In genomic region chr1:223714849-223715709, GRCh38 we compare ENCODE assay signal across 8 cellular contexts. TPM values are rescaled to one million over a fixed set of nuclear protein-coding genes. Genes with fewer than 3 reads are reported as not detected.
DNase-seq lines count a peak whose midpoint lies in the region; ATAC-seq lines count a peak whose summit lies in the region.

No MANE protein-coding gene starts in this region.

- peak overlapping the region; percentile 99 for H3K9ac ChIP-seq in skeletal muscle satellite cell (ENCODE audit: low read depth, low read length)

- no peaks in the 10 kb centered on the region for H3K9me3 Mint-ChIP-seq in activated T-cell treated with anti-CD3 and anti-CD28 coated beads, Interleukin-2, amount 50 U/mL, for 72 hours

- peaks cover 73% of the 10 kb centered on the region for H3K4me1 Mint-ChIP-seq in activated T-cell treated with anti-CD3 and anti-CD28 coated beads, Interleukin-2, amount 50 U/mL, for 72 hours (ENCODE audit: low read depth)

- no peak for DNase-seq in activated T-cell treated with anti-CD3 and anti-CD28 coated beads, Interleukin-2, amount 50 U/mL, for 72 hours
- no peak for DNase-seq in activated T-cell treated with anti-CD3 and anti-CD28 coated beads, Interleukin-2, amount 50 U/mL, for 48 hours
- peak; percentile 89 for DNase-seq in RPMI7951 (ENCODE audit: low read depth)
- DNase-seq in caudate nucleus (lab: John Stamatoyannopoulos, UW), result no peak

- H3K4me1 ChIP-seq in esophagus (ENCODE audit: control insufficient read depth in 2 of 2, insufficient read depth in 2 of 2, low read length in 1 of 2) (peaks cover 4 to 15% of the 10 kb centered on the region in 2 donors), skeletal muscle satellite cell (ENCODE audit: control insufficient read depth, insufficient read depth, low read length) (peaks cover 64% of the 10 kb centered on the region)

- peak overlapping the region; percentile 43 to 70 for H3K4me3 Mint-ChIP-seq in activated T-cell treated with anti-CD3 and anti-CD28 coated beads, Interleukin-2, amount 50 U/mL, for 72 hours

- H3K4me3 ChIP-seq in esophagus (ENCODE audit: low read depth in 1 of 2, low read length in 2 of 2) (peak overlapping the region; percentile 28 to 39), skeletal muscle satellite cell (ENCODE audit: low read length) (peak overlapping the region; percentile 78)

- no peaks in the 10 kb centered on the region for H3K27me3 Mint-ChIP-seq in activated T-cell treated with anti-CD3 and anti-CD28 coated beads, Interleukin-2, amount 50 U/mL, for 72 hours (ENCODE audit: low read depth)

- H3K36me3 ChIP-seq in esophagus (ENCODE audit: control insufficient read depth in 2 of 2, insufficient read depth in 2 of 2, low read length in 1 of 2) (peaks cover 3 to 20% of the 10 kb centered on the region in 2 donors), skeletal muscle satellite cell (ENCODE audit: insufficient read depth, low read length) (peaks cover 60% of the 10 kb centered on the region)

- H3K4me2 ChIP-seq in skeletal muscle satellite cell (ENCODE audit: low read length), result peak overlapping the region; percentile 98

- H3K27ac Mint-ChIP-seq in activated T-cell treated with anti-CD3 and anti-CD28 coated beads, Interleukin-2, amount 50 U/mL, for 72 hours, result peak overlapping the region; percentile 39

- ATAC-seq in activated T-cell treated with anti-CD3 and anti-CD28 coated beads, Interleukin-2, amount 50 U/mL, for 72 hours (replicated peaks in 1 of 2), result no peak
- ATAC-seq in GM19397 (IDR thresholded peaks at IDR 0.05; ENCODE audit: unreplicated experiment) (no peak), HG03469 (IDR thresholded peaks at IDR 0.05; ENCODE audit: unreplicated experiment) (no peak)

- H3K27me3 ChIP-seq in esophagus (ENCODE audit: control insufficient read depth in 1 of 2, insufficient read depth in 2 of 2, low read length in 2 of 2) (no peaks in the 10 kb centered on the region), skeletal muscle satellite cell (ENCODE audit: control insufficient read depth, insufficient read depth, low read length) (no peaks in the 10 kb centered on the region)

- H3K27ac ChIP-seq in esophagus (ENCODE audit: low read depth in 2 of 2, low read length in 1 of 2), result peak overlapping the region; percentile 69 to 70
- no peak overlapping the region for H3K27ac ChIP-seq in caudate nucleus (ENCODE audit: low read depth, low read length)

- 50 to 66% methylated on average over 10 of the region's 10 CpGs for WGBS in esophagus, 2 donors

- H3K36me3 Mint-ChIP-seq in activated T-cell treated with anti-CD3 and anti-CD28 coated beads, Interleukin-2, amount 50 U/mL, for 72 hours (ENCODE audit: insufficient read depth in 2 of 2), result peaks cover 0 to 4% of the 10 kb centered on the region in 2 donors

- H3K9me3 ChIP-seq in esophagus (ENCODE audit: control insufficient read depth in 2 of 2, insufficient read depth in 1 of 2, low read depth in 1 of 2, low read length in 1 of 2) (no peaks in the 10 kb centered on the region), skeletal muscle satellite cell (replicated peaks; ENCODE audit: low read length) (no peaks in the 10 kb centered on the region)

RNA-seq across cellular contexts. Expression of gene CAPN2, which starts 2.7 kb away (rescaled TPM):
- total RNA-seq in activated T-cell treated with anti-CD3 and anti-CD28 coated beads, Interleukin-2, amount 50 U/mL, for 72 hours, result 10 to 100 TPM; 37.8 to 58.8 TPM
- total RNA-seq in RPMI7951 (2014; rRNA removed; shearing (Covaris generic)), result 202 and 247 TPM in 2 replicates
- polyA plus RNA-seq in esophagus, result 100 to 1,000 TPM in 1 of 2 donors, 10 to 100 TPM in 1; 89.8 to 159 TPM
- 396 and 525 TPM in 2 replicates for total RNA-seq in skeletal muscle satellite cell (2012; rRNA removed)

RNA-seq across cellular contexts. Expression of gene CAPN8, which starts 49.6 kb away (rescaled TPM):
- not detected for total RNA-seq in activated T-cell treated with anti-CD3 and anti-CD28 coated beads, Interleukin-2, amount 50 U/mL, for 72 hours
- not detected in 2 replicates for total RNA-seq in RPMI7951 (2014; rRNA removed; shearing (Covaris generic))
- polyA plus RNA-seq in esophagus, result 1 to 10 TPM in 1 of 2 donors, under 1 TPM in 1; 0.56 to 1.5 TPM
- total RNA-seq in skeletal muscle satellite cell (2012; rRNA removed), result not detected in 2 replicates
